ENCODE assay signal across 8 cellular contexts in genomic region chr7:129144095-129144833, GRCh38. TPM values are rescaled to one million over a fixed set of nuclear protein-coding genes. Genes with fewer than 3 reads are reported as not detected.
DNase-seq lines count a peak whose midpoint lies in the region; ATAC-seq, FAIRE-seq and TF ChIP-seq lines count a peak whose summit lies in the region.

TSPAN33 (plus strand) TSS chr7:129144707; CDS start chr7:129144981, 274 bp downstream.

- no peak for TF ChIP-seq CTCF in A549 (IDR thresholded peaks at IDR 0.05)
- no peak for TF ChIP-seq CTCF in coronary artery (IDR thresholded peaks at IDR 0.05)
- no peak for TF ChIP-seq CTCF in left lung (IDR thresholded peaks at IDR 0.05)

- ATAC-seq in A549: peak; percentile 97 to 99
- peak; percentile 83 for ATAC-seq in HG03045 (IDR thresholded peaks at IDR 0.05; ENCODE audit: unreplicated experiment)
- ATAC-seq in left lung: peak; percentile 97

- peak within 1 kb of the TSS; percentile 100 for H3K4me2 ChIP-seq in A549

- H3K27ac ChIP-seq in A549 (peak within 1 kb of the TSS; percentile 66 to 87), coronary artery (peak within 1 kb of the TSS in 1 of 2 donors; percentile 16), left lung (no peak within 1 kb of the TSS)

- no peaks in the 10 kb centered on the region for H3K36me3 ChIP-seq in left lung

- TF ChIP-seq POLR2A in A549 (IDR thresholded peaks at IDR 0.05; ENCODE audit: low read length): 0 out of 2 replicates have a peak, but pooled peaks have one; percentile 10
- peak; percentile 47 for TF ChIP-seq POLR2A in GM18526 (IDR thresholded peaks at IDR 0.05; ENCODE audit: extremely low read depth, insufficient read length)

- POLR2A ChIA-PET in A549 (lab: Yijun Ruan, JAX): no interaction called here

- FAIRE-seq in A549 (lab: Jason Lieb, UNC): no peak

- H3K9me3 ChIP-seq in A549: no peaks in the 10 kb centered on the region
- no peaks in the 10 kb centered on the region for H3K9me3 ChIP-seq in left lung

- intact Hi-C loops in left lung (cut with DNase I): no loop called here

- no peak for TF ChIP-seq RAD21 in A549 (conservative IDR thresholded peaks at IDR 0.05 in 1 of 2, IDR thresholded peaks at IDR 0.05 in 1 of 2)

- CTCF ChIA-PET in A549 (lab: Yijun Ruan, JAX): interaction anchor here (0.7 to 5.2 kb wide), 4 partner anchors 15 to 585 kb away, joined by 3 to 37 read pairs (median 3); no protein-coding TSS in a partner anchor

- H3K27me3 ChIP-seq in left lung: peaks cover 22 to 77% of the 10 kb centered on the region in 2 donors

- H3K4me1 ChIP-seq in A549 (peaks cover 7% of the 10 kb centered on the region; the same call in 2 of the 3 replicates), left lung (peaks cover 0 to 21% of the 10 kb centered on the region in 2 donors)

- H3K4me3 ChIP-seq in A549: peak within 1 kb of the TSS; percentile 75
- peak within 1 kb of the TSS; percentile 75 for H3K4me3 ChIP-seq in coronary artery
- peak within 1 kb of the TSS; percentile 15 to 40 for H3K4me3 ChIP-seq in left lung

- WGBS in A549 (ENCODE audit: missing lambda C conversion rate): under 1% methylated on average over 14 of the region's 43 CpGs

- TF ChIP-seq EP300 in A549 (IDR thresholded peaks at IDR 0.05): no peak

- DNase-seq in A549 (ENCODE audit: low read depth in 1 of 2, low spot score in 1 of 2) (peak; percentile 67 to 98), NCI-H2196 (lab: John Stamatoyannopoulos, UW; ENCODE audit: unreplicated experiment) (peak; percentile 82), coronary artery (ENCODE audit: low spot score) (no peak), left lung (peak; percentile 68 to 94)
- peak; percentile 78 for DNase-seq in activated CD4-positive, alpha-beta T cell treated with anti-CD3 and anti-CD28 coated beads for 48 hours
- DNase-seq in stimulated activated CD4-positive, alpha-beta T cell treated with anti-CD3 and anti-CD28 coated beads, Interleukin-2, amount 100 ng/mL, for 24 hours: peak; percentile 73 to 81

TF ChIP-seq in A549, 52 proteins besides CTCF, POLR2A, EP300 and RAD21:
- TF ChIP-seq CBX8 (IDR thresholded peaks at IDR 0.05): peak; percentile 22; the same call in 1 of the 2 replicates
- peak; percentile 44 to 76; a peak in 3 of 4 replicates for TF ChIP-seq CEBPB (IDR thresholded peaks at IDR 0.05)
- TF ChIP-seq BCL3 (IDR thresholded peaks at IDR 0.05): no peak

RNA-seq across cellular contexts. Expression of gene TSPAN33, which starts in this region (rescaled TPM):
- polyA plus RNA-seq in A549 (2011; rRNA removed) (9.1 and 12.3 TPM in 2 replicates), A549 (2017; fragmentation: RNase III; extraction: RNeasy Plus Mini Kit Qiagen cat#74134 plus additional on column Dnase treatment) (4.9 to 5.3 TPM (median 5.0 TPM) in 3 replicates)
- 7.9 and 9.7 TPM in 2 replicates for polyA plus RNA-seq in A549 (2012; cell fraction: cytosol; rRNA removed)
- 5.5 and 6.7 TPM in 2 replicates for polyA plus RNA-seq in A549 (2012; cell fraction: nucleus; rRNA removed)
- polyA minus RNA-seq in A549 (2011; rRNA and poly(A)+ RNA removed): 17.1 and 21.8 TPM in 2 replicates
- 1 to 10 TPM; 2.3 to 4.5 TPM for total RNA-seq in left lung

Comparison
In these comparisons a context has a peak if more than half of its experiments do, and no peak if none do; other contexts are left out.
1. H3K27ac ChIP-seq: peak in A549 (2 of 2); none in left lung (0 of 2).
2. Peak in every context shown above with its lines, with median percentiles within 50 percentile points of each other: ATAC-seq and H3K4me3 ChIP-seq.